Comparison of ENCODE assay signal across 8 cellular contexts in genomic region chr19:19488875-19489690, GRCh38.
DNase-seq lines count a peak whose midpoint lies in the region; ATAC-seq and TF ChIP-seq lines count a peak whose summit lies in the region.

No MANE protein-coding gene starts in this region.

- H4K20me1 ChIP-seq in OCI-LY3 (ENCODE audit: insufficient read depth, low read length), result peaks cover 14% of the 10 kb centered on the region

- peak; percentile 43 for ATAC-seq in HG03108 (IDR thresholded peaks at IDR 0.05; ENCODE audit: unreplicated experiment)

- H3K27ac ChIP-seq in OCI-LY3 (ENCODE audit: low read length) (peak overlapping the region; percentile 31), epithelial cell of prostate (peak overlapping the region; percentile 92)

- no peak overlapping the region for H2AFZ ChIP-seq in OCI-LY3 (ENCODE audit: low read depth, low read length)

- H3K4me1 ChIP-seq in OCI-LY3 (ENCODE audit: low read length) (peaks cover 29% of the 10 kb centered on the region), mucosa of stomach (ENCODE audit: control insufficient read depth, insufficient read depth, low read length) (peaks cover 31% of the 10 kb centered on the region)

- peaks cover 64% of the 10 kb centered on the region for H3K79me2 ChIP-seq in OCI-LY3 (ENCODE audit: low read length)

- H3K4me2 ChIP-seq in OCI-LY3 (ENCODE audit: low read length), result peak overlapping the region; percentile 21

- H3K4me3 ChIP-seq in OCI-LY3 (ENCODE audit: low read length) (no peak overlapping the region), mucosa of stomach (ENCODE audit: low read length) (no peak overlapping the region)

- TF ChIP-seq CTCF in OCI-LY3 (IDR thresholded peaks at IDR 0.05; ENCODE audit: low read depth, low read length), result no peak

- no peaks in the 10 kb centered on the region for H3K27me3 ChIP-seq in OCI-LY3 (ENCODE audit: low read depth, low read length)
- no peaks in the 10 kb centered on the region for H3K27me3 ChIP-seq in mucosa of stomach (ENCODE audit: control insufficient read depth, insufficient read depth, low read length)

- no peaks in the 10 kb centered on the region for H3K9me3 ChIP-seq in OCI-LY3 (ENCODE audit: insufficient read depth, low read length)
- no peaks in the 10 kb centered on the region for H3K9me3 ChIP-seq in mucosa of stomach (ENCODE audit: control insufficient read depth, low read length)

- H3K9ac ChIP-seq in OCI-LY3 (ENCODE audit: low read length), result no peak overlapping the region
- H3K9ac ChIP-seq in mucosa of stomach (ENCODE audit: low read length), result peak overlapping the region; percentile 19

- H3K36me3 ChIP-seq in OCI-LY3 (replicated peaks; ENCODE audit: low read depth, low read length), result peaks cover 12% of the 10 kb centered on the region
- H3K36me3 ChIP-seq in mucosa of stomach (ENCODE audit: control insufficient read depth, insufficient read depth, low read length), result no peaks in the 10 kb centered on the region

- DNase-seq in NCI-H1436 (lab: John Stamatoyannopoulos, UW) (peak; percentile 66), NCI-H1436 treated with DMSO at 0.1 percent for 48 hours (lab: John Stamatoyannopoulos, UW) (no peak), activated T-cell treated with anti-CD3 and anti-CD28 coated beads for 4 hours (peak; percentile 72), epithelial cell of prostate (ENCODE audit: low read depth, low spot score) (peak; percentile 39)
- DNase-seq in stimulated activated CD8-positive, alpha-beta memory T cell treated with anti-CD3 and anti-CD28 coated beads, Interleukin-4, amount 100 ng/mL, for 4 hours (ENCODE audit: low read depth in 2 of 2, low spot score in 1 of 2), result peak; percentile 56 to 63
